Comparison of ENCODE assay signal across 8 cellular contexts in the genomic region with DNA sequence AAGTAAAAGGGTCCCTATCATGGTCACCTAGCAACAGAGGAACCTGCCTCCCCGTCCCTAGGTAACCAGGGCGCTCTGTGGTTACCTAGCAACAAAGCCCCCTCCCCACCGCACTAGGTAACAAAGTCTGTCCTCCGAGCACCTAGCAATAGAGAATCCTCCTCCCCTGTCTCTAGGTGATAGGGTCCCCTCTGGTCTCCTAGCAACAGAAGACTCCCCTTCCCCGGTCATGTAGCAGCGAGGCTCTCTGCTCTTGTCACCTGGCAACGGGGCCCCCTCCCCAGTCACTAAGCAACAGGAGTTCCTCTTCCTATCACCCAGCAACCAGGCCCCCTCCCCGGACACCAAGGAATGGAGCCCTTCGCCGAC. TPM values are rescaled to one million over a fixed set of nuclear protein-coding genes. Genes with fewer than 3 reads are reported as not detected.
DNase-seq lines count a peak whose midpoint lies in the region; ATAC-seq, FAIRE-seq and TF ChIP-seq lines count a peak whose summit lies in the region.

No MANE protein-coding gene starts in this region.

- peaks cover 16% of the 10 kb centered on the region for H3K36me3 Mint-ChIP-seq in memory B cell

- no TSS peak for BruUV-seq in K562 (replicated peaks; lab: Mats Ljungman, UMichigan)

- in situ Hi-C loops in K562 (cut with MboI), result no loop called here
- in situ Hi-C loops in G401 (cut with HindIII; ENCODE audit: low sequenced_read_pairs), result no loop called here

- WGBS in K562 (ENCODE audit: insufficient coverage, low coverage, missing lambda C conversion rate), result 22% methylated on average over 10 of the region's 10 CpGs
- WGBS in aorta, 2 donors, result 1 to 2% methylated on average over 10 of the region's 10 CpGs

- peak overlapping the region; percentile 85 for H3K4me2 ChIP-seq in K562 (ENCODE audit: insufficient read depth, low read length)

- peaks cover 4% of the 10 kb centered on the region for H3K9me3 Mint-ChIP-seq in memory B cell

- H3K4me1 ChIP-seq in K562 (replicated peaks in 1 of 2; ENCODE audit: control insufficient read depth in 2 of 2, insufficient read depth in 2 of 2, low read length in 2 of 2), result peaks cover 5 to 69% of the 10 kb centered on the region in 2 experiments; a peak in 4 of 5 replicates
- H3K4me1 ChIP-seq in aorta (ENCODE audit: control insufficient read depth in 1 of 2, insufficient read depth in 2 of 2, low read length in 2 of 2), result no peaks in the 10 kb centered on the region

- H4K20me1 ChIP-seq in K562 (replicated peaks; ENCODE audit: control insufficient read depth, insufficient read depth, low read length), result no peaks in the 10 kb centered on the region

- H3K9me3 ChIP-seq in K562 (replicated peaks; ENCODE audit: control insufficient read depth, insufficient read depth, low read depth, low read length) (no peaks in the 10 kb centered on the region), aorta (ENCODE audit: control insufficient read depth, low read length) (no peaks in the 10 kb centered on the region)

- H3K27ac Mint-ChIP-seq in memory B cell, result peak overlapping the region; percentile 98

- H3K27me3 ChIP-seq in K562 (ENCODE audit: control insufficient read depth in 2 of 2, insufficient read depth in 2 of 2, low read length in 2 of 2), result no peaks in the 10 kb centered on the region
- no peaks in the 10 kb centered on the region for H3K27me3 ChIP-seq in aorta (ENCODE audit: control insufficient read depth in 1 of 2, insufficient read depth in 2 of 2, low read length in 1 of 2)

- POLR2A ChIA-PET in K562 (lab: Yijun Ruan, JAX), result interaction anchor here (0.6 to 1.5 kb wide), 7 partner anchors 11 to 369 kb away, joined by 3 to 5 read pairs (median 4); no protein-coding TSS in a partner anchor

- ATAC-seq in K562 (no peak), memory B cell (ENCODE audit: low read depth) (no peak), aorta (ENCODE audit: low FRiP score) (no peak), HG03439 (IDR thresholded peaks at IDR 0.05; ENCODE audit: unreplicated experiment) (no peak)

- H2AFZ ChIP-seq in K562 (ENCODE audit: low read depth, low read length), result peak overlapping the region; percentile 88

- peaks cover 4% of the 10 kb centered on the region for H3K9me1 ChIP-seq in K562 (ENCODE audit: control insufficient read depth, insufficient read depth, low read length)

- CTCF ChIA-PET in K562 (lab: Yijun Ruan, JAX; ENCODE audit: low intra/inter-chr PET ratio), result interaction anchor here (0.7 kb wide), 1 partner anchor 24 kb away, joined by 5 read pairs; no protein-coding TSS in a partner anchor

- H3K4me1 Mint-ChIP-seq in memory B cell, result peaks cover 29% of the 10 kb centered on the region

- peaks cover 12% of the 10 kb centered on the region for H3K27me3 Mint-ChIP-seq in memory B cell

- peak overlapping the region; percentile 58 to 93 for H3K9ac ChIP-seq in K562 (ENCODE audit: insufficient read depth in 1 of 2, low read depth in 2 of 2, low read length in 2 of 2)

- no peak for TF ChIP-seq EP300 in K562 (IDR thresholded peaks at IDR 0.05; ENCODE audit: low read length)

- intact Hi-C loops in K562 (cut with micrococcal nuclease), result no loop called here
- intact Hi-C loops in aorta (cut with DNase I), result no loop called here

- no peak for TF ChIP-seq RAD21 in K562 (CRISPR knock-in tag; conservative IDR thresholded peaks at IDR 0.05 in 1 of 2, IDR thresholded peaks at IDR 0.05 in 1 of 2)

- H3K36me3 ChIP-seq in K562 (ENCODE audit: control insufficient read depth, insufficient read depth, low read length), result no peaks in the 10 kb centered on the region
- no peaks in the 10 kb centered on the region for H3K36me3 ChIP-seq in aorta (ENCODE audit: control insufficient read depth in 1 of 2, insufficient read depth in 2 of 2, low read length in 1 of 2)

- H3K79me2 ChIP-seq in K562 (ENCODE audit: control insufficient read depth, insufficient read depth, low read length), result no peaks in the 10 kb centered on the region; the same call in 2 of the 3 replicates

- peak overlapping the region; percentile 90 for H3K4me3 Mint-ChIP-seq in memory B cell

- TF ChIP-seq CTCF in K562 (IDR thresholded peaks at IDR 0.05 in 2 of 3, conservative IDR thresholded peaks at IDR 0.05 in 1 of 3; ENCODE audit: insufficient read depth in 2 of 3, low read depth in 1 of 3, low read length in 3 of 3), result no peak

- TF ChIP-seq POLR2A in GM12891 (IDR thresholded peaks at IDR 0.05; ENCODE audit: low read depth, low read length) (no peak), K562 (conservative IDR thresholded peaks at IDR 0.05) (no peak)

- FAIRE-seq in GM12891 (lab: Jason Lieb, UNC) (no peak), K562 (lab: Jason Lieb, UNC) (no peak)

- H3K27ac ChIP-seq in K562 (ENCODE audit: extremely low read depth, low read depth, low read length) (peak overlapping the region; percentile 74; the same call in 2 of the 3 replicates), aorta (ENCODE audit: low read depth in 1 of 2, low read length in 2 of 2) (no peak overlapping the region)

- DNase-seq in GM12891 (ENCODE audit: insufficient read length, low spot score) (no peak), NCI-H1694 treated with DMSO at 0.1 percent for 48 hours (lab: John Stamatoyannopoulos, UW) (peak; percentile 79), K562 (ENCODE audit: extremely low read depth in 1 of 4, low spot score in 3 of 4) (no peak), memory B cell (ENCODE audit: low spot score in 2 of 2) (no peak), aorta (no peak), SIG-M5 (lab: John Stamatoyannopoulos, UW) (no peak), G401 (ENCODE audit: low spot score) (no peak)

- peak overlapping the region; percentile 55 for H3K4me3 ChIP-seq in K562
- H3K4me3 ChIP-seq in aorta (ENCODE audit: low read length in 2 of 2), result peak overlapping the region; percentile 51 to 63

RNA-seq across cellular contexts. Expression of a gene that starts 0.3 kb away (rescaled TPM):
- 19.6 TPM for polyA plus RNA-seq in GM12891 (2012; ENCODE audit: low read depth, missing spikeins)
- 2.5 TPM in 1 of 2 replicates, not detected in the other for total RNA-seq in K562 (2011; cell fraction: chromatin; rRNA removed; ENCODE audit: low replicate concordance)
- total RNA-seq in K562 (2011; cell fraction: nucleolus; rRNA removed), result 1.2 and 1.8 TPM in 2 replicates
- total RNA-seq in K562 (2011; cell fraction: nucleoplasm; rRNA removed), result 3.2 and 4.7 TPM in 2 replicates
- total RNA-seq in K562 (2014; rRNA removed), result 12.0 and 15.5 TPM in 2 replicates
- total RNA-seq in K562 (2014; rRNA removed; fragmentation: Illumina TruSeq; extraction: Trizol), result 0.55 and 0.61 TPM in 2 replicates
- 3.1 and 4.5 TPM in 2 replicates for total RNA-seq in K562 (2015; rRNA removed; fragmentation: Illumina TruSeq; extraction: Trizol)
- 13.6 and 17.8 TPM in 2 replicates for total RNA-seq in K562 (2021)
- 3.3 and 3.8 TPM in 2 replicates for polyA plus RNA-seq in K562 (2011; rRNA removed)
- polyA plus RNA-seq in K562 (2011; cell fraction: cytosol; rRNA removed), result 7.6 and 42.8 TPM in 2 replicates
- polyA plus RNA-seq in K562 (2011; cell fraction: nucleus; rRNA removed), result 3.9 and 12.6 TPM in 2 replicates
- 10.4 and 14.8 TPM in 2 replicates for polyA plus RNA-seq in K562 (2012)
- 1.3 and 3.3 TPM in 2 replicates for polyA plus RNA-seq in K562 (2014; fragmentation: Illumina TruSeq; extraction: Trizol)
- under 1 TPM; 0.06 to 0.95 TPM for polyA plus RNA-seq in K562 (2014; fragmentation: Nextera tagmentation; extraction: Ambion mirVana)
- polyA plus RNA-seq in K562 (2014; rRNA removed), result 12.5 and 14.4 TPM in 2 replicates
- 0.32 and 0.66 TPM in 2 replicates for polyA minus RNA-seq in K562 (2011; rRNA and poly(A)+ RNA removed)
- 4.2 and 5.2 TPM in 2 replicates for polyA minus RNA-seq in K562 (2011; cell fraction: cytosol; rRNA and poly(A)+ RNA removed)
- 1.8 and 3.6 TPM in 2 replicates for polyA minus RNA-seq in K562 (2011; cell fraction: nucleus; rRNA and poly(A)+ RNA removed)
- total RNA-seq in aorta, result 10 to 100 TPM; 26.6 to 34.2 TPM
- polyA plus RNA-seq in aorta, result 10 to 100 TPM; 40.2 to 76.1 TPM
- 13.6 and 33.3 TPM in 2 replicates for total RNA-seq in G401 (2014; rRNA removed; shearing (Covaris generic))

RNA-seq across cellular contexts. Expression of a gene that starts 3.0 kb away (rescaled TPM):
- 0.32 TPM for polyA plus RNA-seq in GM12891 (2012; ENCODE audit: low read depth, missing spikeins)
- not detected in 2 replicates for total RNA-seq in K562 (2011; cell fraction: chromatin; rRNA removed; ENCODE audit: low replicate concordance)
- total RNA-seq in K562 (2011; cell fraction: nucleolus; rRNA removed), result not detected in 2 replicates
- total RNA-seq in K562 (2011; cell fraction: nucleoplasm; rRNA removed), result not detected in 2 replicates
- not detected in 2 replicates for total RNA-seq in K562 (2014; rRNA removed)
- not detected in 2 replicates for total RNA-seq in K562 (2014; rRNA removed; fragmentation: Illumina TruSeq; extraction: Trizol)
- total RNA-seq in K562 (2015; rRNA removed; fragmentation: Illumina TruSeq; extraction: Trizol), result not detected in 2 replicates
- total RNA-seq in K562 (2021), result not detected in 2 replicates
- polyA plus RNA-seq in K562 (2011; rRNA removed), result not detected in 2 replicates
- polyA plus RNA-seq in K562 (2011; cell fraction: cytosol; rRNA removed), result not detected in 2 replicates
- not detected in 2 replicates for polyA plus RNA-seq in K562 (2011; cell fraction: nucleus; rRNA removed)
- polyA plus RNA-seq in K562 (2012), result 0.39 and 0.40 TPM in 2 replicates
- polyA plus RNA-seq in K562 (2014; fragmentation: Illumina TruSeq; extraction: Trizol), result not detected in 2 replicates
- not detected for polyA plus RNA-seq in K562 (2014; fragmentation: Nextera tagmentation; extraction: Ambion mirVana)
- not detected in 2 replicates for polyA plus RNA-seq in K562 (2014; rRNA removed)
- not detected in 2 replicates for polyA minus RNA-seq in K562 (2011; rRNA and poly(A)+ RNA removed)
- polyA minus RNA-seq in K562 (2011; cell fraction: cytosol; rRNA and poly(A)+ RNA removed), result not detected in 2 replicates
- polyA minus RNA-seq in K562 (2011; cell fraction: nucleus; rRNA and poly(A)+ RNA removed), result not detected in 2 replicates
- not detected for total RNA-seq in aorta
- 1 to 10 TPM in 1 of 2 donors, not detected in 1; 1.9 TPM for polyA plus RNA-seq in aorta
- not detected in 2 replicates for total RNA-seq in G401 (2014; rRNA removed; shearing (Covaris generic))

RNA-seq across cellular contexts. Expression of a gene that starts 34.0 kb away (rescaled TPM):
- polyA plus RNA-seq in GM12891 (2012; ENCODE audit: low read depth, missing spikeins), result 0.33 TPM
- 0.49 TPM in 1 of 2 replicates, not detected in the other for total RNA-seq in K562 (2011; cell fraction: chromatin; rRNA removed; ENCODE audit: low replicate concordance)
- 0.39 TPM in 1 of 2 replicates, not detected in the other for total RNA-seq in K562 (2011; cell fraction: nucleolus; rRNA removed)
- total RNA-seq in K562 (2011; cell fraction: nucleoplasm; rRNA removed), result not detected in 2 replicates
- total RNA-seq in K562 (2014; rRNA removed) (0.23 and 0.33 TPM in 2 replicates), K562 (2014; rRNA removed; fragmentation: Illumina TruSeq; extraction: Trizol) (not detected in 2 replicates), K562 (2015; rRNA removed; fragmentation: Illumina TruSeq; extraction: Trizol) (0.47 TPM in 1 of 2 replicates, not detected in the other), K562 (2021) (0.31 and 0.82 TPM in 2 replicates), aorta (not detected)
- polyA plus RNA-seq in K562 (2011; rRNA removed) (0.10 and 0.26 TPM in 2 replicates), K562 (2014; fragmentation: Illumina TruSeq; extraction: Trizol) (0.57 and 0.59 TPM in 2 replicates), K562 (2014; fragmentation: Nextera tagmentation; extraction: Ambion mirVana) (under 1 TPM in 1 of 2 experiments, not detected in 1; 0.13 TPM), K562 (2014; rRNA removed) (0.16 and 0.17 TPM in 2 replicates), aorta (not detected)
- polyA plus RNA-seq in K562 (2011; cell fraction: cytosol; rRNA removed), result 0.59 and 0.78 TPM in 2 replicates
- 0.22 and 0.38 TPM in 2 replicates for polyA plus RNA-seq in K562 (2011; cell fraction: nucleus; rRNA removed)
- 0.49 and 0.83 TPM in 2 replicates for polyA plus RNA-seq in K562 (2012)
- polyA minus RNA-seq in K562 (2011; rRNA and poly(A)+ RNA removed), result not detected in 2 replicates
- polyA minus RNA-seq in K562 (2011; cell fraction: cytosol; rRNA and poly(A)+ RNA removed), result 1.4 TPM in 1 of 2 replicates, not detected in the other
- polyA minus RNA-seq in K562 (2011; cell fraction: nucleus; rRNA and poly(A)+ RNA removed), result 0.27 TPM in 1 of 2 replicates, not detected in the other
- total RNA-seq in G401 (2014; rRNA removed; shearing (Covaris generic)), result 0.10 and 1.5 TPM in 2 replicates

RNA-seq across cellular contexts. Expression of a gene that starts 34.4 kb away (rescaled TPM):
- polyA plus RNA-seq in GM12891 (2012; ENCODE audit: low read depth, missing spikeins), result 50.9 TPM
- total RNA-seq in K562 (2011; cell fraction: chromatin; rRNA removed; ENCODE audit: low replicate concordance), result 22.6 and 40.4 TPM in 2 replicates
- 43.2 and 45.7 TPM in 2 replicates for total RNA-seq in K562 (2011; cell fraction: nucleolus; rRNA removed)
- 27.7 and 40.1 TPM in 2 replicates for total RNA-seq in K562 (2011; cell fraction: nucleoplasm; rRNA removed)
- 40.4 and 48.9 TPM in 2 replicates for total RNA-seq in K562 (2014; rRNA removed)
- 6.1 and 7.4 TPM in 2 replicates for total RNA-seq in K562 (2014; rRNA removed; fragmentation: Illumina TruSeq; extraction: Trizol)
- total RNA-seq in K562 (2015; rRNA removed; fragmentation: Illumina TruSeq; extraction: Trizol), result 25.2 and 25.8 TPM in 2 replicates
- total RNA-seq in K562 (2021), result 42.5 and 46.0 TPM in 2 replicates
- polyA plus RNA-seq in K562 (2011; rRNA removed), result 12.4 and 13.7 TPM in 2 replicates
- polyA plus RNA-seq in K562 (2011; cell fraction: cytosol; rRNA removed), result 18.3 and 54.3 TPM in 2 replicates
- 13.8 and 24.8 TPM in 2 replicates for polyA plus RNA-seq in K562 (2011; cell fraction: nucleus; rRNA removed)
- 37.9 TPM in 2 replicates for polyA plus RNA-seq in K562 (2012)
- 13.1 and 27.3 TPM in 2 replicates for polyA plus RNA-seq in K562 (2014; fragmentation: Illumina TruSeq; extraction: Trizol)
- polyA plus RNA-seq in K562 (2014; fragmentation: Nextera tagmentation; extraction: Ambion mirVana), result 1 to 10 TPM; 1.4 to 2.9 TPM
- polyA plus RNA-seq in K562 (2014; rRNA removed), result 34.5 and 38.2 TPM in 2 replicates
- polyA minus RNA-seq in K562 (2011; rRNA and poly(A)+ RNA removed), result 1.9 and 3.7 TPM in 2 replicates
- polyA minus RNA-seq in K562 (2011; cell fraction: cytosol; rRNA and poly(A)+ RNA removed), result 14.7 and 15.0 TPM in 2 replicates
- 6.4 and 6.7 TPM in 2 replicates for polyA minus RNA-seq in K562 (2011; cell fraction: nucleus; rRNA and poly(A)+ RNA removed)
- 10 to 100 TPM; 79.6 to 86.5 TPM for total RNA-seq in aorta
- polyA plus RNA-seq in aorta, result 100 to 1,000 TPM in 1 of 2 donors, 10 to 100 TPM in 1; 65.2 to 111 TPM
- 104 and 113 TPM in 2 replicates for total RNA-seq in G401 (2014; rRNA removed; shearing (Covaris generic))

RNA-seq across cellular contexts. Expression of a gene that starts 57.6 kb away (rescaled TPM):
- 0.09 TPM for polyA plus RNA-seq in GM12891 (2012; ENCODE audit: low read depth, missing spikeins)
- total RNA-seq in K562 (2011; cell fraction: chromatin; rRNA removed; ENCODE audit: low replicate concordance), result 1.8 and 10.9 TPM in 2 replicates
- 7.1 and 16.3 TPM in 2 replicates for total RNA-seq in K562 (2011; cell fraction: nucleolus; rRNA removed)
- 5.1 and 6.8 TPM in 2 replicates for total RNA-seq in K562 (2011; cell fraction: nucleoplasm; rRNA removed)
- total RNA-seq in K562 (2014; rRNA removed) (2.9 TPM in 2 replicates), K562 (2014; rRNA removed; fragmentation: Illumina TruSeq; extraction: Trizol) (0.10 and 0.18 TPM in 2 replicates), K562 (2015; rRNA removed; fragmentation: Illumina TruSeq; extraction: Trizol) (1.1 TPM in 2 replicates), K562 (2021) (9.5 and 9.6 TPM in 2 replicates), aorta (10 to 100 TPM in 1 of 2 donors, 1 to 10 TPM in 1; 5.7 to 12.2 TPM)
- polyA plus RNA-seq in K562 (2011; rRNA removed) (3.0 and 4.0 TPM in 2 replicates), K562 (2014; fragmentation: Illumina TruSeq; extraction: Trizol) (0.21 and 2.7 TPM in 2 replicates), K562 (2014; fragmentation: Nextera tagmentation; extraction: Ambion mirVana) (not detected), K562 (2014; rRNA removed) (2.0 and 3.1 TPM in 2 replicates), aorta (1 to 10 TPM in 1 of 2 donors, under 1 TPM in 1; 0.63 to 1.8 TPM)
- polyA plus RNA-seq in K562 (2011; cell fraction: cytosol; rRNA removed), result 3.9 and 17.2 TPM in 2 replicates
- 2.5 and 6.6 TPM in 2 replicates for polyA plus RNA-seq in K562 (2011; cell fraction: nucleus; rRNA removed)
- 4.6 and 8.7 TPM in 2 replicates for polyA plus RNA-seq in K562 (2012)
- polyA minus RNA-seq in K562 (2011; rRNA and poly(A)+ RNA removed), result 1.5 and 2.8 TPM in 2 replicates
- 15.2 and 16.2 TPM in 2 replicates for polyA minus RNA-seq in K562 (2011; cell fraction: cytosol; rRNA and poly(A)+ RNA removed)
- 1.9 and 2.2 TPM in 2 replicates for polyA minus RNA-seq in K562 (2011; cell fraction: nucleus; rRNA and poly(A)+ RNA removed)
- 16.5 and 19.2 TPM in 2 replicates for total RNA-seq in G401 (2014; rRNA removed; shearing (Covaris generic))
